ENCODE assay signal across 17 cellular contexts in the genomic region with DNA sequence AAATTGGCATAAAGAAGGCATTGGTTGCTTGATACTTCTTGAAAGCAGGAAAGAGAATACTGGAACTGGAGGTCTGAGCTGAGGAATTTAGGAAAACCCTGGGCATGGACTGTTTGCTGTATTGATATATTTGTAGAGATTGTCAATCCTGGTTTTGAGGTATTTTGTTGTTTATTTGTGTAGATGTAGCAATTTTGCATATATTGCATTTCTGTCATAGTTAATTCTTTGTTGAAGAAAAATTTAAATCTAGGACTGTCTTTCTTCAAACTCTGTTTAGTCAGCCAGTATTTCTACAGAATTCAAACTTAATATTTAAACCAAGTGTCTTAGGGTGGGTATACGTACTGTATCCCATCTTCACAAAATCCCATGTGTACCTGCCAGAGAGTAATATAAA. TPM values are rescaled to one million over a fixed set of nuclear protein-coding genes. Genes with fewer than 3 reads are reported as not detected.
A peak's percentile ranks its signal among the peaks of the same experiment; 100 is the strongest.
DNase-seq lines count a peak whose midpoint lies in the region; ATAC-seq and TF ChIP-seq lines count a peak whose summit lies in the region.
"Had no signal": no experiment of that assay in that cellular context is flagged by ENCODE, and none has a peak within 500 bp of the region (broad histone marks: within the 10 kb centered on the region; RNA-seq: fewer than 3 reads in every experiment).

No MANE protein-coding gene starts in this region.

- TF ChIP-seq CTCF in CD4-positive, alpha-beta T cell (IDR thresholded peaks at IDR 0.05): no peak
- TF ChIP-seq CTCF in neutrophil (IDR thresholded peaks at IDR 0.05): no peak

- H3K27ac ChIP-seq in CD4-positive, alpha-beta T cell (ENCODE audit: low read depth, low read length): no peak overlapping the region
- peak overlapping the region; percentile 74 for H3K27ac ChIP-seq in neutrophil
- H3K27ac ChIP-seq: PC-9, SJCRH30 had no signal

- no peak overlapping the region for H3K4me3 ChIP-seq in neutrophil (ENCODE audit: low read depth in 1 of 2, low read length in 1 of 2)
- H3K4me3 ChIP-seq: HAP-1, PC-9, SJCRH30 had no signal

- intact Hi-C loops in CD4-positive, alpha-beta T cell (cut with DNase I, micrococcal nuclease): no loop called here

- H3K36me3 Mint-ChIP-seq in activated T-cell treated with anti-CD3 and anti-CD28 coated beads, Interleukin-2, amount 50 U/mL, for 72 hours (ENCODE audit: insufficient read depth in 2 of 2): peaks cover 0 to 8% of the 10 kb centered on the region in 2 donors
- H3K36me3 Mint-ChIP-seq in activated T-cell treated with anti-CD3 and anti-CD28 coated beads, Interleukin-2, amount 50 U/mL, for 4 hours (ENCODE audit: insufficient read depth): peaks cover 17% of the 10 kb centered on the region
- peaks cover 25% of the 10 kb centered on the region for H3K36me3 Mint-ChIP-seq in CD4-positive, alpha-beta T cell (ENCODE audit: low read depth)
- no peaks in the 10 kb centered on the region for H3K36me3 Mint-ChIP-seq in T-helper 17 cell (ENCODE audit: low read depth)

- no peak overlapping the region for H3K4me3 Mint-ChIP-seq in activated T-cell treated with anti-CD3 and anti-CD28 coated beads, Interleukin-2, amount 50 U/mL, for 72 hours
- no peak overlapping the region for H3K4me3 Mint-ChIP-seq in activated T-cell treated with anti-CD3 and anti-CD28 coated beads, Interleukin-2, amount 50 U/mL, for 4 hours
- peak overlapping the region; percentile 52 for H3K4me3 Mint-ChIP-seq in CD4-positive, alpha-beta T cell
- peak overlapping the region; percentile 19 for H3K4me3 Mint-ChIP-seq in T-helper 17 cell

- no peak for ATAC-seq in activated T-cell treated with anti-CD3 and anti-CD28 coated beads, Interleukin-2, amount 50 U/mL, for 72 hours (replicated peaks in 1 of 2)
- no peak for ATAC-seq in activated T-cell treated with anti-CD3 and anti-CD28 coated beads, Interleukin-2, amount 50 U/mL, for 4 hours
- no peak for ATAC-seq in CD4-positive, alpha-beta T cell (ENCODE audit: poor library complexity)
- no peak for ATAC-seq in T-helper 17 cell

- peak overlapping the region; percentile 42 for H3K27ac Mint-ChIP-seq in activated T-cell treated with anti-CD3 and anti-CD28 coated beads, Interleukin-2, amount 50 U/mL, for 72 hours
- peak overlapping the region; percentile 43 for H3K27ac Mint-ChIP-seq in CD4-positive, alpha-beta T cell
- H3K27ac Mint-ChIP-seq in T-helper 17 cell: peak overlapping the region; percentile 74

- CTCF ChIA-PET in CD4-positive, alpha-beta T cell (lab: Charles Lee): interaction anchor here (1.3 kb wide), 1 partner anchor 8 kb away, joined by 5 read pairs; no protein-coding TSS in a partner anchor

- no peaks in the 10 kb centered on the region for H3K9me3 ChIP-seq in CD4-positive, alpha-beta T cell (ENCODE audit: control insufficient read depth, low read length)
- H3K9me3 ChIP-seq in T-helper 17 cell (ENCODE audit: control insufficient read depth, low read length, poor library complexity, severe bottlenecking) (no peaks in the 10 kb centered on the region), neutrophil (no peaks in the 10 kb centered on the region)
- H3K9me3 ChIP-seq: HAP-1, SJCRH30 had no signal

- H3K9me3 Mint-ChIP-seq in activated T-cell treated with anti-CD3 and anti-CD28 coated beads, Interleukin-2, amount 50 U/mL, for 72 hours: no peaks in the 10 kb centered on the region
- H3K9me3 Mint-ChIP-seq in activated T-cell treated with anti-CD3 and anti-CD28 coated beads, Interleukin-2, amount 50 U/mL, for 4 hours: no peaks in the 10 kb centered on the region
- H3K9me3 Mint-ChIP-seq in CD4-positive, alpha-beta T cell: no peaks in the 10 kb centered on the region

- no peaks in the 10 kb centered on the region for H3K36me3 ChIP-seq in neutrophil
- H3K36me3 ChIP-seq: SJCRH30 had no signal

- H3K4me1 ChIP-seq in neutrophil (ENCODE audit: control insufficient read depth in 1 of 2, insufficient read depth in 1 of 2, low read depth in 1 of 2, low read length in 1 of 2): peaks cover 79 to 83% of the 10 kb centered on the region in 2 experiments

- peaks cover 93% of the 10 kb centered on the region for H3K4me1 Mint-ChIP-seq in activated T-cell treated with anti-CD3 and anti-CD28 coated beads, Interleukin-2, amount 50 U/mL, for 72 hours (ENCODE audit: low read depth)
- peaks cover 91% of the 10 kb centered on the region for H3K4me1 Mint-ChIP-seq in activated T-cell treated with anti-CD3 and anti-CD28 coated beads, Interleukin-2, amount 50 U/mL, for 4 hours (ENCODE audit: low read depth)
- H3K4me1 Mint-ChIP-seq in CD4-positive, alpha-beta T cell (ENCODE audit: low read depth): peaks cover 95% of the 10 kb centered on the region
- peaks cover 57% of the 10 kb centered on the region for H3K4me1 Mint-ChIP-seq in T-helper 17 cell

- POLR2A ChIA-PET in CD4-positive, alpha-beta T cell (lab: Charles Lee): interaction anchor here (1.5 kb wide), 1 partner anchor 10 kb away, joined by 3 read pairs; a partner anchor contains a TSS

- H3K27me3 Mint-ChIP-seq in activated T-cell treated with anti-CD3 and anti-CD28 coated beads, Interleukin-2, amount 50 U/mL, for 72 hours (ENCODE audit: low read depth): no peaks in the 10 kb centered on the region
- no peaks in the 10 kb centered on the region for H3K27me3 Mint-ChIP-seq in activated T-cell treated with anti-CD3 and anti-CD28 coated beads, Interleukin-2, amount 50 U/mL, for 4 hours (ENCODE audit: low read depth)
- H3K27me3 Mint-ChIP-seq in CD4-positive, alpha-beta T cell: no peaks in the 10 kb centered on the region
- H3K27me3 Mint-ChIP-seq in T-helper 17 cell: no peaks in the 10 kb centered on the region

- DNase-seq in activated T-cell treated with anti-CD3 and anti-CD28 coated beads, Interleukin-2, amount 50 U/mL, for 72 hours: no peak
- DNase-seq in activated T-cell treated with anti-CD3 and anti-CD28 coated beads, Interleukin-2, amount 50 U/mL, for 4 hours: no peak
- no peak for DNase-seq in CD4-positive, alpha-beta T cell
- no peak for DNase-seq in T-helper 17 cell
- DNase-seq in NCI-H82 treated with DMSO at 0.1 percent for 48 hours (lab: John Stamatoyannopoulos, UW; ENCODE audit: unreplicated experiment): no peak
- DNase-seq in NCI-H69 (lab: John Stamatoyannopoulos, UW): no peak
- DNase-seq: C1 segment of cervical spinal cord, KBM-7, NCI-H1436, NCI-H2029, NCI-H2171 treated with DMSO at 0.1 percent for 48 hours, NCI-H446 treated with DMSO at 0.1 percent for 48 hours, NCI-H774, PC-9, SJCRH30 had no signal

- no peaks in the 10 kb centered on the region for H3K27me3 ChIP-seq in CD4-positive, alpha-beta T cell (ENCODE audit: control insufficient read depth, insufficient read depth, low read length)
- H3K27me3 ChIP-seq in neutrophil: no peaks in the 10 kb centered on the region
- H3K27me3 ChIP-seq: SJCRH30 had no signal

RNA-seq across cellular contexts. Expression of a gene that starts 9.5 kb away (rescaled TPM):
- 100 to 1,000 TPM; 100 to 119 TPM for total RNA-seq in activated T-cell treated with anti-CD3 and anti-CD28 coated beads, Interleukin-2, amount 50 U/mL, for 72 hours
- 100 to 1,000 TPM in 2 of 3 donors, 10 to 100 TPM in 1; 97.2 to 113 (median 104) TPM for total RNA-seq in activated T-cell treated with anti-CD3 and anti-CD28 coated beads, Interleukin-2, amount 50 U/mL, for 4 hours
- 100 to 1,000 TPM; 111 to 113 TPM for total RNA-seq in CD4-positive, alpha-beta T cell
- total RNA-seq in T-helper 17 cell: 100 to 1,000 TPM; 125 to 151 TPM

Comparison
In these comparisons a context has a peak if more than half of its experiments do, and no peak if none do; other contexts are left out.
1. H3K4me3 Mint-ChIP-seq: peak in CD4-positive, alpha-beta T cell (single experiment) and T-helper 17 cell (single experiment); none in activated T-cell treated with anti-CD3 and anti-CD28 coated beads, Interleukin-2, amount 50 U/mL, for 72 hours (0 of 2) and activated T-cell treated with anti-CD3 and anti-CD28 coated beads, Interleukin-2, amount 50 U/mL, for 4 hours (single experiment).
2. Peak in every context shown above with its lines, with median percentiles within 50 percentile points of each other: H3K27ac Mint-ChIP-seq.